Comparison of ENCODE assay signal across 14 cellular contexts in genomic region chr16:85129846-85130706, GRCh38. TPM values are rescaled to one million over a fixed set of nuclear protein-coding genes. Genes with fewer than 3 reads are reported as not detected.
DNase-seq lines count a peak whose midpoint lies in the region; ATAC-seq and TF ChIP-seq lines count a peak whose summit lies in the region.
"Had no signal": no experiment of that assay in that cellular context is flagged by ENCODE, and none has a peak within 500 bp of the region (broad histone marks: within the 10 kb centered on the region; RNA-seq: fewer than 3 reads in every experiment).

No MANE protein-coding gene starts in this region.

- H3K9me3 ChIP-seq in breast epithelium, result no peaks in the 10 kb centered on the region
- H3K9me3 ChIP-seq in aorta (ENCODE audit: control insufficient read depth, low read length), result no peaks in the 10 kb centered on the region

- H3K27ac Mint-ChIP-seq in MCF 10A (ENCODE audit: low read depth, unreplicated experiment), result no peak overlapping the region
- H3K27ac Mint-ChIP-seq: T-helper 1 cell treated with Interleukin-12 subunit alpha and Interleukin-12 subunit beta and Interleukin-4 antibody, amounts not matched to agents 30 μg/mL and 1 μg/mL, for 36 hours had no signal

- no peaks in the 10 kb centered on the region for H3K4me1 Mint-ChIP-seq in MCF 10A (ENCODE audit: insufficient read depth, unreplicated experiment)

- H3K4me3 Mint-ChIP-seq in MCF 10A (ENCODE audit: unreplicated experiment), result no peak overlapping the region
- H3K4me3 Mint-ChIP-seq: T-helper 1 cell treated with Interleukin-12 subunit alpha and Interleukin-12 subunit beta and Interleukin-4 antibody, amounts not matched to agents 30 μg/mL and 1 μg/mL, for 36 hours had no signal

- H3K36me3 ChIP-seq in breast epithelium, result no peaks in the 10 kb centered on the region
- H3K36me3 ChIP-seq in aorta (ENCODE audit: control insufficient read depth in 1 of 2, insufficient read depth in 2 of 2, low read length in 1 of 2), result no peaks in the 10 kb centered on the region

- no TSS peak for BruUV-seq in MCF 10A (replicated peaks; lab: Mats Ljungman, UMichigan)

- CTCF ChIA-PET in MCF 10A (lab: Yijun Ruan, JAX), result interaction anchor here (0.7 to 1.5 kb wide), 2 partner anchors 15 to 32 kb away, joined by 3 to 5 read pairs; no protein-coding TSS in a partner anchor

- H3K4me1 ChIP-seq in breast epithelium (peaks cover 0 to 22% of the 10 kb centered on the region in 2 donors), aorta (ENCODE audit: control insufficient read depth in 1 of 2, insufficient read depth in 2 of 2, low read length in 2 of 2) (peaks cover 3 to 7% of the 10 kb centered on the region in 2 donors)

- H3K27me3 ChIP-seq in breast epithelium (no peaks in the 10 kb centered on the region), aorta (ENCODE audit: control insufficient read depth in 1 of 2, insufficient read depth in 2 of 2, low read length in 1 of 2) (no peaks in the 10 kb centered on the region)

- WGBS in aorta, 2 donors, result 7 to 11% methylated on average over 15 of the region's 15 CpGs

- H3K27ac ChIP-seq in breast epithelium (peak overlapping the region; percentile 82 to 88), aorta (ENCODE audit: low read depth in 1 of 2, low read length in 2 of 2) (peak overlapping the region; percentile 71 to 95)
- H3K27ac ChIP-seq: KMS-11 had no signal

- TF ChIP-seq CTCF in breast epithelium (IDR thresholded peaks at IDR 0.05), result no peak
- TF ChIP-seq CTCF in MCF 10A (IDR thresholded peaks at IDR 0.05; ENCODE audit: unreplicated experiment), result no peak
- TF ChIP-seq CTCF in fibroblast of villous mesenchyme (IDR thresholded peaks at IDR 0.05; ENCODE audit: insufficient read depth, low read depth, low read length), result no peak
- TF ChIP-seq CTCF in omental fat pad (IDR thresholded peaks at IDR 0.05), result no peak

- ATAC-seq in omental fat pad (ENCODE audit: low FRiP score) (peak; percentile 26), aorta (ENCODE audit: low FRiP score) (peak; percentile 35), GM18868 (IDR thresholded peaks at IDR 0.05; ENCODE audit: unreplicated experiment) (no peak), GM18867 (IDR thresholded peaks at IDR 0.05; ENCODE audit: unreplicated experiment) (no peak)

- no peaks in the 10 kb centered on the region for H3K36me3 Mint-ChIP-seq in MCF 10A (ENCODE audit: insufficient read depth, unreplicated experiment)

- H3K4me3 ChIP-seq in breast epithelium (no peak overlapping the region), fibroblast of villous mesenchyme (ENCODE audit: low read depth, low read length) (no peak overlapping the region), aorta (ENCODE audit: low read length in 2 of 2) (no peak overlapping the region)

- POLR2A ChIA-PET in MCF 10A (lab: Yijun Ruan, JAX), result interaction anchor here (0.6 kb wide), 1 partner anchor 13 kb away, joined by 3 read pairs; no protein-coding TSS in a partner anchor

- H3K9me3 Mint-ChIP-seq in MCF 10A (ENCODE audit: unreplicated experiment), result no peaks in the 10 kb centered on the region
- H3K9me3 Mint-ChIP-seq: T-helper 1 cell treated with Interleukin-12 subunit alpha and Interleukin-12 subunit beta and Interleukin-4 antibody, amounts not matched to agents 30 μg/mL and 1 μg/mL, for 36 hours had no signal

- intact Hi-C loops in breast epithelium (cut with DNase I; ENCODE audit: low total_unique reads), result no loop called here
- intact Hi-C loops in MCF 10A (cut with micrococcal nuclease), result no loop called here
- intact Hi-C loops in aorta (cut with DNase I), result loop anchor here in 1 of 2 donors (5.0 kb wide), 1 partner anchor 37 kb away; no protein-coding TSS in a partner anchor

- no peaks in the 10 kb centered on the region for H3K27me3 Mint-ChIP-seq in MCF 10A (ENCODE audit: insufficient read depth, unreplicated experiment)

- DNase-seq in breast epithelium (ENCODE audit: low spot score in 2 of 2) (peak in 1 of 2 donors; percentile 78), MCF 10A (ENCODE audit: unreplicated experiment) (no peak), fibroblast of villous mesenchyme (ENCODE audit: low read depth) (peak; percentile 72), omental fat pad (ENCODE audit: low spot score) (no peak), aorta (no peak), HK-2 (ENCODE audit: unreplicated experiment) (no peak)
- DNase-seq: ACHN; NCI-H82; stimulated activated CD4-positive, alpha-beta T cell treated with anti-CD3 and anti-CD28 coated beads, Interleukin-15, amount 100 ng/mL, for 24 hours had no signal

- TF ChIP-seq POLR2A in breast epithelium (IDR thresholded peaks at IDR 0.05), result no peak

RNA-seq across cellular contexts. Expression of gene CIBAR2, which starts 17.8 kb away (rescaled TPM):
- not detected for total RNA-seq in breast epithelium
- total RNA-seq in MCF 10A (2022), result not detected in 2 replicates
- not detected in 2 replicates for total RNA-seq in fibroblast of villous mesenchyme
- total RNA-seq in omental fat pad, result not detected
- under 1 TPM in 1 of 2 donors, not detected in 1; 0.57 TPM for total RNA-seq in aorta
- polyA plus RNA-seq in aorta, result not detected
- total RNA-seq: cerebellum had no signal

Comparison
In these comparisons a context has a peak if more than half of its experiments do, and no peak if none do; other contexts are left out.
1. ATAC-seq: peak in omental fat pad (single experiment) and aorta (single experiment); none in GM18868 (single experiment) and GM18867 (single experiment).